In the genomic region with DNA sequence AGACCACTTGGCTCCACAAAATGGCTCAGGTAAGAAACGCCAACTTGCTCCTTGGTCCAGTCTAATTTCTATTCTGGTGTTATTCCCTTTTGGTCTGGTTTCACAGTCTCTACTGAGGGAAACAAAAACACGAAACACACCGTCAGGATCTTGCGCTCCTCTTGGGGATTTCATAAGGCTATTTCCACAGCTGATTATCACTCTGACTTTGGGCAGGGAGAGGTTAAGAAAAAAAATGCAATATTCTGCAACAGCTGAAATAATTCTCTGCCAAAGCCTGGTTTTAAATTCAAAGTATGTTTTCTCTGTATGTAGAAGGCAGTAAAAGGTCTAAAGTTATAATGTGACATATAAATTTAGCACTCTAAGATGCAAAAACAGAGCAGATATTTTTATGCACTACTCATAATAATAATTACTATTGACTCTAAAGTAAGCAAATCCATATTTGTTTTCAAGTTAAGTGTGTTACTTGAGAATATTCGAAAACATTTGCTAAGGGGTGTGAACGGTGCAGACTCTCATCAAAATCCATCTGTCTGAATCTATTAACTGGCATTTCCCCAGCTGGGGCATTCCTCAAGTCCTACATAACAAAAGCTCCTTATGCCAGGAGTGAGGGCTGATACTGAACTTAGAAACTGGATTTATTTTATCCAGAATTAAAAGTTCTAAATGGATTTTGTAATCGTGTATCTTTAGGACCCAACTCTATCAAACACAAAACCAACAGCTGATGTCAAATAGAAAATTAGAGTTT, we compare ENCODE assay signal across 18 cellular contexts. TPM values are rescaled to one million over a fixed set of nuclear protein-coding genes. Genes with fewer than 3 reads are reported as not detected.
A peak's percentile ranks its signal among the peaks of the same experiment; 100 is the strongest.
DNase-seq lines count a peak whose midpoint lies in the region; ATAC-seq and TF ChIP-seq lines count a peak whose summit lies in the region.
"Had no signal": no experiment of that assay in that cellular context is flagged by ENCODE, and none has a peak within 500 bp of the region (broad histone marks: within the 10 kb centered on the region; RNA-seq: fewer than 3 reads in every experiment).

No MANE protein-coding gene starts in this region.

- peak; percentile 19 for ATAC-seq in left ventricle myocardium superior
- no peak for ATAC-seq in HG03039 (IDR thresholded peaks at IDR 0.05; ENCODE audit: unreplicated experiment)
- ATAC-seq: naive thymus-derived CD4-positive, alpha-beta T cell; T-cell; WTC11 had no signal

- H3K4me1 Mint-ChIP-seq in brain (peaks cover 68% of the 10 kb centered on the region), glutamatergic neuron (ENCODE audit: low read depth, unreplicated experiment) (peaks cover 19% of the 10 kb centered on the region)

- H3K36me3 Mint-ChIP-seq in brain (no peaks in the 10 kb centered on the region), glutamatergic neuron (ENCODE audit: unreplicated experiment) (no peaks in the 10 kb centered on the region)
- H3K36me3 Mint-ChIP-seq: naive thymus-derived CD4-positive, alpha-beta T cell; T-cell; WTC11 had no signal

- DNase-seq in left ventricle myocardium superior, result no peak
- no peak for DNase-seq in cardiac septum (ENCODE audit: low spot score)
- no peak for DNase-seq in glutamatergic neuron
- DNase-seq in NCI-H748 (lab: John Stamatoyannopoulos, UW; ENCODE audit: unreplicated experiment), result no peak
- DNase-seq in SHP77 (lab: John Stamatoyannopoulos, UW), result no peak
- no peak for DNase-seq in T-helper 1 cell
- DNase-seq: activated gamma-delta T cell treated with Interleukin-2 at 50 U/mL for 16 hours; Calu3; Kasumi-1; naive thymus-derived CD4-positive, alpha-beta T cell; NCI-H774; psoas muscle; RPMI8226; stimulated activated CD4-positive, alpha-beta T cell treated with anti-CD3 and anti-CD28 coated beads, Interleukin-15, amount 100 ng/mL, for 24 hours; T-cell had no signal

- H3K27me3 Mint-ChIP-seq in brain (no peaks in the 10 kb centered on the region), glutamatergic neuron (ENCODE audit: unreplicated experiment) (peaks cover 4% of the 10 kb centered on the region)

- TF ChIP-seq CTCF in brain (conservative IDR thresholded peaks at IDR 0.05) (no peak), glutamatergic neuron (IDR thresholded peaks at IDR 0.05; ENCODE audit: partially characterized antibody, unreplicated experiment) (no peak)

- H3K27ac Mint-ChIP-seq in brain (peak overlapping the region in 3 of 5 experiments; percentile 15 to 70 (median 55)), glutamatergic neuron (ENCODE audit: unreplicated experiment) (peak overlapping the region; percentile 9)
- H3K27ac Mint-ChIP-seq: naive thymus-derived CD4-positive, alpha-beta T cell; T-cell; WTC11 had no signal

- peaks cover 0 to 4% (median 0%) of the 10 kb centered on the region in 5 experiments for H3K9me3 Mint-ChIP-seq in brain
- H3K9me3 Mint-ChIP-seq in glutamatergic neuron (ENCODE audit: unreplicated experiment), result no peaks in the 10 kb centered on the region
- H3K9me3 Mint-ChIP-seq: T-cell had no signal

- intact Hi-C loops in left ventricle myocardium superior (cut with micrococcal nuclease) (no loop called here), cardiac septum (cut with DNase I) (no loop called here)

- H3K4me3 Mint-ChIP-seq in brain, result peak overlapping the region in 2 of 5 experiments; percentile 18 to 45
- no peak overlapping the region for H3K4me3 Mint-ChIP-seq in glutamatergic neuron (ENCODE audit: unreplicated experiment)
- H3K4me3 Mint-ChIP-seq: naive thymus-derived CD4-positive, alpha-beta T cell; T-cell; WTC11 had no signal

RNA-seq across cellular contexts. Expression of gene STARD13, which starts 38.4 kb away (rescaled TPM):
- total RNA-seq in left ventricle myocardium superior, result 41.1 TPM
- 26.9 TPM for total RNA-seq in cardiac septum
- polyA plus RNA-seq in brain (ENCODE audit: insufficient read depth, low read depth, low replicate concordance), result 3.2 TPM
- 36.4 TPM for total RNA-seq in glutamatergic neuron (ENCODE audit: unreplicated experiment)
- polyA plus RNA-seq: naive thymus-derived CD4-positive, alpha-beta T cell had no signal
